18 cellular contexts compared by ENCODE assay signal in the genomic region with DNA sequence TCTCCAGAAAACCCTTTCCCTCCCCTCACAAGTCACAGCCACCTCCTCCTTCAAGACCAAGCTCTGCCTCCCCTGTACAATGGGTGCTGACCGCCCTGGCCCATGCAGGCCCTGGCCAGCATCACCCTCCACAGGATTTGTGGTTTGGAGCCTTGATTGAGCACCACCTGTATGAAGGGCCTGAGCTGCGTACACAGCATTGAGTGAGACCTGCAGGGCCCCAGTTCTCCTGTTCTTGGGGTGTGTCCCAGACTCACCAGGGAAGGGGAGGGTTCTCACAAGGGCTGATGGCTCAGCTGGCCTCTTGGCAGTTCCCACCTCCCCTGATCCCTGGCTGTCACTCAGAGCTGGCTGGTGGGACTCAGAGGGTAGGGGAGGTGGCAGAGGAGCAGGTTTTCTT.
DNase-seq lines count a peak whose midpoint lies in the region; ATAC-seq, FAIRE-seq and TF ChIP-seq lines count a peak whose summit lies in the region.
"Had no signal": no experiment of that assay in that cellular context is flagged by ENCODE, and none has a peak within 500 bp of the region (broad histone marks: within the 10 kb centered on the region; RNA-seq: fewer than 3 reads in every experiment).

No MANE protein-coding gene starts in this region.

- TF ChIP-seq CTCF in natural killer cell (IDR thresholded peaks at IDR 0.05): no peak
- no peak for TF ChIP-seq CTCF in K562 (IDR thresholded peaks at IDR 0.05 in 2 of 3, conservative IDR thresholded peaks at IDR 0.05 in 1 of 3; ENCODE audit: insufficient read depth in 2 of 3, low read depth in 1 of 3, low read length in 3 of 3)

- H2AK5ac ChIP-seq in neuronal stem cell (ENCODE audit: low read depth, low read length): no peak overlapping the region

- no peaks in the 10 kb centered on the region for H3K36me3 Mint-ChIP-seq in natural killer cell treated with Interleukin-12 subunit alpha and Interleukin-12 subunit beta and Interleukin-15 and Interleukin-18, amount 100 ng/mL, for 72 hours
- no peaks in the 10 kb centered on the region for H3K36me3 Mint-ChIP-seq in natural killer cell
- H3K36me3 Mint-ChIP-seq: IgD-negative memory B cell had no signal

- WGBS in K562 (ENCODE audit: insufficient coverage, low coverage, missing lambda C conversion rate): 53% methylated on average over 2 of the region's 2 CpGs
- WGBS in neuronal stem cell (ENCODE audit: extremely low coverage in 2 of 2, insufficient read length in 2 of 2, insufficient replicate concordance in 1 of 2), 2 donors: no CpG with 5 or more reads among the region's 2 CpGs
- 95 to 100% methylated on average over 2 of the region's 2 CpGs for WGBS in aorta, 2 donors

- no peak overlapping the region for H4K8ac ChIP-seq in neuronal stem cell (ENCODE audit: low read depth, low read length)

- no peak overlapping the region for H2BK120ac ChIP-seq in neuronal stem cell (ENCODE audit: low read depth, low read length)

- no peak for DNase-seq in natural killer cell treated with Interleukin-12 subunit alpha and Interleukin-12 subunit beta and Interleukin-15 and Interleukin-18, amount 100 ng/mL, for 72 hours (ENCODE audit: low spot score)
- DNase-seq in natural killer cell: no peak
- no peak for DNase-seq in K562 (ENCODE audit: extremely low read depth in 1 of 4, low spot score in 3 of 4)
- DNase-seq in neuronal stem cell (ENCODE audit: low spot score): no peak
- DNase-seq in aorta: peak; percentile 37 to 38
- no peak for DNase-seq in AG20443 (ENCODE audit: low spot score)
- no peak for DNase-seq in NCI-H345 treated with DMSO at 0.1 percent for 48 hours (lab: John Stamatoyannopoulos, UW; ENCODE audit: unreplicated experiment)
- no peak for DNase-seq in NCI-H774 (lab: John Stamatoyannopoulos, UW)
- DNase-seq: DMS153; NCI-H1436; NCI-H2081 treated with DMSO at 0.1 percent for 48 hours; NCI-H226; NCI-H526 treated with DMSO at 0.1 percent for 48 hours; NK-92 treated with Interleukin-12 subunit alpha and Interleukin-12 subunit beta, amount 100 ng/mL, for 24 hours; PC-3 had no signal

- no peak overlapping the region for H3K4me3 Mint-ChIP-seq in natural killer cell treated with Interleukin-12 subunit alpha and Interleukin-12 subunit beta and Interleukin-15 and Interleukin-18, amount 100 ng/mL, for 72 hours
- H3K4me3 Mint-ChIP-seq in natural killer cell: no peak overlapping the region
- H3K4me3 Mint-ChIP-seq: IgD-negative memory B cell had no signal

- H3K4me3 ChIP-seq in K562 (no peak overlapping the region), neuronal stem cell (ENCODE audit: low read length in 2 of 2) (no peak overlapping the region), aorta (ENCODE audit: low read length in 2 of 2) (no peak overlapping the region)
- H3K4me3 ChIP-seq: HAP-1, SK-N-MC had no signal

- H2BK5ac ChIP-seq in neuronal stem cell (ENCODE audit: low read length): no peak overlapping the region

- H3K4me1 Mint-ChIP-seq in natural killer cell treated with Interleukin-12 subunit alpha and Interleukin-12 subunit beta and Interleukin-15 and Interleukin-18, amount 100 ng/mL, for 72 hours (ENCODE audit: low read depth in 2 of 2): peaks cover 0 to 8% of the 10 kb centered on the region in 2 donors
- peaks cover 0 to 17% of the 10 kb centered on the region in 2 donors for H3K4me1 Mint-ChIP-seq in natural killer cell

- H3K79me1 ChIP-seq in neuronal stem cell (ENCODE audit: low read depth, low read length): no peaks in the 10 kb centered on the region

- peak overlapping the region; percentile 78 for H3K18ac ChIP-seq in neuronal stem cell (ENCODE audit: low read length)

- CTCF ChIA-PET in K562 (lab: Yijun Ruan, JAX; ENCODE audit: low intra/inter-chr PET ratio): no interaction called here

- no peak for TF ChIP-seq POLR2A in K562 (conservative IDR thresholded peaks at IDR 0.05)

- H4K91ac ChIP-seq in neuronal stem cell (ENCODE audit: low read depth, low read length, poor library complexity): peak overlapping the region; percentile 83

- H3K9me3 ChIP-seq in K562 (replicated peaks; ENCODE audit: control insufficient read depth, insufficient read depth, low read depth, low read length) (no peaks in the 10 kb centered on the region), neuronal stem cell (replicated peaks in 1 of 2; ENCODE audit: control insufficient read depth in 2 of 2, insufficient read depth in 1 of 2, low read depth in 1 of 2, low read length in 2 of 2) (no peaks in the 10 kb centered on the region), aorta (ENCODE audit: control insufficient read depth, low read length) (no peaks in the 10 kb centered on the region)
- H3K9me3 ChIP-seq: HAP-1 had no signal

- no peak for FAIRE-seq in K562 (lab: Jason Lieb, UNC)

- H3K27me3 Mint-ChIP-seq in natural killer cell treated with Interleukin-12 subunit alpha and Interleukin-12 subunit beta and Interleukin-15 and Interleukin-18, amount 100 ng/mL, for 72 hours: no peaks in the 10 kb centered on the region
- no peaks in the 10 kb centered on the region for H3K27me3 Mint-ChIP-seq in natural killer cell (ENCODE audit: low read depth in 2 of 2)

- H2BK12ac ChIP-seq in neuronal stem cell (ENCODE audit: low read length): no peak overlapping the region

- no peaks in the 10 kb centered on the region for H3K36me3 ChIP-seq in K562 (ENCODE audit: control insufficient read depth, insufficient read depth, low read length)
- no peaks in the 10 kb centered on the region for H3K36me3 ChIP-seq in neuronal stem cell (replicated peaks in 1 of 2; ENCODE audit: control insufficient read depth in 2 of 2, insufficient read depth in 2 of 2, low read length in 2 of 2)
- H3K36me3 ChIP-seq in aorta (ENCODE audit: control insufficient read depth in 1 of 2, insufficient read depth in 2 of 2, low read length in 1 of 2): no peaks in the 10 kb centered on the region
- H3K36me3 ChIP-seq: HAP-1 had no signal

- no peak overlapping the region for H3K4ac ChIP-seq in neuronal stem cell (ENCODE audit: low read length)

- in situ Hi-C loops in K562 (cut with MboI): no loop called here

- H2AFZ ChIP-seq in K562 (ENCODE audit: low read depth, low read length) (no peak overlapping the region), neuronal stem cell (ENCODE audit: low read length) (no peak overlapping the region)

- H3K9me1 ChIP-seq in K562 (ENCODE audit: control insufficient read depth, insufficient read depth, low read length): no peaks in the 10 kb centered on the region

- TF ChIP-seq RAD21 in K562 (CRISPR knock-in tag; conservative IDR thresholded peaks at IDR 0.05 in 1 of 2, IDR thresholded peaks at IDR 0.05 in 1 of 2): no peak

- H3K27ac ChIP-seq in K562 (ENCODE audit: extremely low read depth, low read depth, low read length) (no peak overlapping the region), neuronal stem cell (replicated peaks; ENCODE audit: low read length) (no peak overlapping the region), aorta (ENCODE audit: low read depth in 1 of 2, low read length in 2 of 2) (no peak overlapping the region)
- H3K27ac ChIP-seq: SK-N-MC had no signal

- H3K9ac ChIP-seq in K562 (ENCODE audit: insufficient read depth in 1 of 2, low read depth in 2 of 2, low read length in 2 of 2) (peak overlapping the region in 1 of 2 experiments; percentile 42; a peak in 1 of 4 replicates), neuronal stem cell (ENCODE audit: low read depth, low read length, poor library complexity) (no peak overlapping the region)

- intact Hi-C loops in natural killer cell (cut with micrococcal nuclease): no loop called here
- intact Hi-C loops in K562 (cut with micrococcal nuclease): no loop called here
- intact Hi-C loops in aorta (cut with DNase I): loop anchor here in 1 of 2 donors (10.0 kb wide), 1 partner anchor 57 kb away; no protein-coding TSS in a partner anchor

- POLR2A ChIA-PET in K562 (lab: Yijun Ruan, JAX): interaction anchor here (0.5 kb wide), 1 partner anchor 37 kb away, joined by 3 read pairs; no protein-coding TSS in a partner anchor

- H3K9me3 Mint-ChIP-seq in natural killer cell treated with Interleukin-12 subunit alpha and Interleukin-12 subunit beta and Interleukin-15 and Interleukin-18, amount 100 ng/mL, for 72 hours: no peaks in the 10 kb centered on the region
- no peaks in the 10 kb centered on the region for H3K9me3 Mint-ChIP-seq in natural killer cell

- H2BK15ac ChIP-seq in neuronal stem cell (ENCODE audit: low read length): peak overlapping the region; percentile 52

- no TSS peak for BruUV-seq in K562 (replicated peaks; lab: Mats Ljungman, UMichigan)

- no peak for TF ChIP-seq EP300 in K562 (IDR thresholded peaks at IDR 0.05; ENCODE audit: low read length)

- H3K27ac Mint-ChIP-seq in natural killer cell treated with Interleukin-12 subunit alpha and Interleukin-12 subunit beta and Interleukin-15 and Interleukin-18, amount 100 ng/mL, for 72 hours: no peak overlapping the region
- H3K27ac Mint-ChIP-seq in natural killer cell: no peak overlapping the region
- H3K27ac Mint-ChIP-seq: IgD-negative memory B cell had no signal

- H3K4me2 ChIP-seq in K562 (ENCODE audit: insufficient read depth, low read length) (no peak overlapping the region), neuronal stem cell (ENCODE audit: insufficient read depth, low read length, poor library complexity, severe bottlenecking) (no peak overlapping the region)

- peaks cover 4% of the 10 kb centered on the region; the same call in 1 of the 2 replicates for H4K20me1 ChIP-seq in K562 (replicated peaks; ENCODE audit: control insufficient read depth, insufficient read depth, low read length)

- H3K4me1 ChIP-seq in K562 (replicated peaks in 1 of 2; ENCODE audit: control insufficient read depth in 2 of 2, insufficient read depth in 2 of 2, low read length in 2 of 2) (peaks cover 19 to 27% of the 10 kb centered on the region in 2 experiments), neuronal stem cell (ENCODE audit: control insufficient read depth in 2 of 2, insufficient read depth in 1 of 2, low read depth in 1 of 2, low read length in 2 of 2) (peaks cover 14 to 18% of the 10 kb centered on the region in 2 donors), aorta (ENCODE audit: control insufficient read depth in 1 of 2, insufficient read depth in 2 of 2, low read length in 2 of 2) (no peaks in the 10 kb centered on the region)
- H3K4me1 ChIP-seq: HAP-1 had no signal

- H3K27me3 ChIP-seq in K562 (ENCODE audit: control insufficient read depth in 2 of 2, insufficient read depth in 2 of 2, low read length in 2 of 2) (no peaks in the 10 kb centered on the region), neuronal stem cell (ENCODE audit: control insufficient read depth in 3 of 3, insufficient read depth in 3 of 3, low read depth in 1 of 3, low read length in 3 of 3) (peaks cover 0 to 10% (median 0%) of the 10 kb centered on the region in 3 experiments), aorta (ENCODE audit: control insufficient read depth in 1 of 2, insufficient read depth in 2 of 2, low read length in 1 of 2) (no peaks in the 10 kb centered on the region)

- H3K23ac ChIP-seq in neuronal stem cell (ENCODE audit: low read depth, low read length, poor library complexity): no peak overlapping the region

- peak; percentile 15 to 28 for ATAC-seq in natural killer cell treated with Interleukin-12 subunit alpha and Interleukin-12 subunit beta and Interleukin-15 and Interleukin-18, amount 100 ng/mL, for 72 hours
- ATAC-seq in natural killer cell (no peak), K562 (no peak), aorta (ENCODE audit: low FRiP score) (no peak)
- ATAC-seq: PC-3 had no signal

- H3K79me2 ChIP-seq in K562 (ENCODE audit: control insufficient read depth, insufficient read depth, low read length): no peaks in the 10 kb centered on the region

- peak overlapping the region; percentile 84 for H3K14ac ChIP-seq in neuronal stem cell (ENCODE audit: low read length)

Comparison
In these comparisons a context has a peak if more than half of its experiments do, and no peak if none do; other contexts are left out.
1. ATAC-seq: peak in natural killer cell treated with Interleukin-12 subunit alpha and Interleukin-12 subunit beta and Interleukin-15 and Interleukin-18, amount 100 ng/mL, for 72 hours (2 of 2); none in natural killer cell (0 of 3), K562 (single experiment) and aorta (single experiment).
2. DNase-seq: peak in aorta (2 of 2); none in natural killer cell treated with Interleukin-12 subunit alpha and Interleukin-12 subunit beta and Interleukin-15 and Interleukin-18, amount 100 ng/mL, for 72 hours (single experiment), natural killer cell (single experiment), K562 (0 of 4), neuronal stem cell (single experiment), AG20443 (single experiment), NCI-H345 treated with DMSO at 0.1 percent for 48 hours (single experiment) and NCI-H774 (single experiment).